ENCODE assay signal across 18 cellular contexts in genomic region chr13:91153372-91153771, GRCh38.
DNase-seq lines count a peak whose midpoint lies in the region; ATAC-seq, FAIRE-seq and TF ChIP-seq lines count a peak whose summit lies in the region.
"Had no signal": no experiment of that assay in that cellular context is flagged by ENCODE, and none has a peak within 500 bp of the region (broad histone marks: within the 10 kb centered on the region; RNA-seq: fewer than 3 reads in every experiment).

No MANE protein-coding gene starts in this region.

- H3K36me3 ChIP-seq in K562 (ENCODE audit: control insufficient read depth, insufficient read depth, low read length) (no peaks in the 10 kb centered on the region), body of pancreas (replicated peaks in 1 of 2; ENCODE audit: insufficient read depth in 1 of 2, low read depth in 2 of 2) (no peaks in the 10 kb centered on the region)

- no peak overlapping the region for H3K4me2 ChIP-seq in K562 (ENCODE audit: insufficient read depth, low read length)
- H3K4me2 ChIP-seq: KMS-11 had no signal

- TF ChIP-seq RAD21 in K562 (CRISPR knock-in tag; conservative IDR thresholded peaks at IDR 0.05 in 1 of 2, IDR thresholded peaks at IDR 0.05 in 1 of 2), result no peak

- no peak overlapping the region for H2AFZ ChIP-seq in K562 (ENCODE audit: low read depth, low read length)
- H2AFZ ChIP-seq: GM23248 had no signal

- no TSS peak for BruUV-seq in K562 (replicated peaks; lab: Mats Ljungman, UMichigan)

- TF ChIP-seq CTCF in K562 (IDR thresholded peaks at IDR 0.05 in 2 of 3, conservative IDR thresholded peaks at IDR 0.05 in 1 of 3; ENCODE audit: insufficient read depth in 2 of 3, low read depth in 1 of 3, low read length in 3 of 3), result no peak
- TF ChIP-seq CTCF in nephron (IDR thresholded peaks at IDR 0.05; ENCODE audit: unreplicated experiment in 3 of 3), result no peak
- TF ChIP-seq CTCF in type B pancreatic cell (conservative IDR thresholded peaks at IDR 0.05), result no peak
- no peak for TF ChIP-seq CTCF in body of pancreas (IDR thresholded peaks at IDR 0.05)

- H3K4me1 ChIP-seq in K562 (replicated peaks in 1 of 2; ENCODE audit: control insufficient read depth in 2 of 2, insufficient read depth in 2 of 2, low read length in 2 of 2) (no peaks in the 10 kb centered on the region), body of pancreas (peaks cover 7% of the 10 kb centered on the region)

- FAIRE-seq in K562 (lab: Jason Lieb, UNC), result no peak
- FAIRE-seq: HepG2 had no signal

- no peak for ATAC-seq in K562
- ATAC-seq in body of pancreas, result no peak
- ATAC-seq in GM18502 (IDR thresholded peaks at IDR 0.05; ENCODE audit: poor library complexity, unreplicated experiment), result no peak
- ATAC-seq: HepG2 had no signal

- H3K9me1 ChIP-seq in K562 (ENCODE audit: control insufficient read depth, insufficient read depth, low read length), result no peaks in the 10 kb centered on the region

- H3K36me3 Mint-ChIP-seq in nephron (ENCODE audit: low read depth) (peaks cover 7% of the 10 kb centered on the region), type B pancreatic cell (no peaks in the 10 kb centered on the region)

- H3K27ac Mint-ChIP-seq in nephron (peak overlapping the region; percentile 43 to 85 (median 48)), type B pancreatic cell (peak overlapping the region; percentile 77)
- H3K27ac Mint-ChIP-seq: B cell; CD4-positive, alpha-beta T cell had no signal

- H3K27me3 Mint-ChIP-seq in nephron (ENCODE audit: low read depth) (no peaks in the 10 kb centered on the region), type B pancreatic cell (no peaks in the 10 kb centered on the region)
- H3K27me3 Mint-ChIP-seq: CD4-positive, alpha-beta T cell had no signal

- DNase-seq in NCI-H146 treated with DMSO at 0.1 percent for 48 hours (lab: John Stamatoyannopoulos, UW; ENCODE audit: unreplicated experiment) (peak; percentile 36), K562 (ENCODE audit: extremely low read depth in 1 of 4, low spot score in 3 of 4) (no peak), type B pancreatic cell (ENCODE audit: extremely low spot score, unreplicated experiment) (no peak), body of pancreas (no peak), T-helper 9 cell (no peak)
- no peak for DNase-seq in activated effector memory CD4-positive, alpha-beta T cell treated with Interleukin-2 at 50 U/mL for 16 hours
- DNase-seq: Calu3; CD4-positive, alpha-beta T cell; GM23248; NCI-H1436; NCI-H2081; NCI-H510A; NCI-H774 had no signal

- H3K27me3 ChIP-seq in K562 (ENCODE audit: control insufficient read depth in 2 of 2, insufficient read depth in 2 of 2, low read length in 2 of 2) (no peaks in the 10 kb centered on the region), body of pancreas (no peaks in the 10 kb centered on the region)

- POLR2A ChIA-PET in K562 (lab: Yijun Ruan, JAX), result no interaction called here

- CTCF ChIA-PET in K562 (lab: Yijun Ruan, JAX; ENCODE audit: low intra/inter-chr PET ratio), result no interaction called here

- no peak overlapping the region for H3K27ac ChIP-seq in K562 (ENCODE audit: extremely low read depth, low read depth, low read length)
- no peak overlapping the region for H3K27ac ChIP-seq in body of pancreas
- H3K27ac ChIP-seq: GM23248, KMS-11 had no signal

- in situ Hi-C loops in K562 (cut with MboI), result no loop called here

- H3K4me3 Mint-ChIP-seq in nephron (peak overlapping the region in 2 of 3 experiments; percentile 2 to 31), type B pancreatic cell (peak overlapping the region; percentile 65)
- H3K4me3 Mint-ChIP-seq: B cell; CD4-positive, alpha-beta T cell had no signal

- H3K9me3 Mint-ChIP-seq in nephron (no peaks in the 10 kb centered on the region), type B pancreatic cell (peaks cover 3% of the 10 kb centered on the region)
- H3K9me3 Mint-ChIP-seq: CD4-positive, alpha-beta T cell had no signal

- 0 out of 2 replicates have a peak, but pooled peaks cover 2% of the 10 kb centered on the region for H3K9me3 ChIP-seq in K562 (replicated peaks; ENCODE audit: control insufficient read depth, insufficient read depth, low read depth, low read length)
- no peaks in the 10 kb centered on the region for H3K9me3 ChIP-seq in body of pancreas

- no peak for TF ChIP-seq EP300 in K562 (IDR thresholded peaks at IDR 0.05; ENCODE audit: low read length)

- no peak overlapping the region for H3K9ac ChIP-seq in K562 (ENCODE audit: insufficient read depth in 1 of 2, low read depth in 2 of 2, low read length in 2 of 2)
- H3K9ac ChIP-seq: GM23248, KMS-11 had no signal

- TF ChIP-seq POLR2A in K562 (conservative IDR thresholded peaks at IDR 0.05) (no peak), body of pancreas (IDR thresholded peaks at IDR 0.05) (no peak)

- intact Hi-C loops in K562 (cut with micrococcal nuclease), result no loop called here
- intact Hi-C loops in body of pancreas (cut with DNase I), result no loop called here

- H3K4me3 ChIP-seq in K562, result no peak overlapping the region
- no peak overlapping the region for H3K4me3 ChIP-seq in body of pancreas
- H3K4me3 ChIP-seq: GM23248 had no signal

- no peaks in the 10 kb centered on the region for H3K79me2 ChIP-seq in K562 (ENCODE audit: control insufficient read depth, insufficient read depth, low read length)

- H4K20me1 ChIP-seq in K562 (replicated peaks; ENCODE audit: control insufficient read depth, insufficient read depth, low read length), result no peaks in the 10 kb centered on the region

- H3K4me1 Mint-ChIP-seq in nephron, result peaks cover 48% of the 10 kb centered on the region
- peaks cover 51% of the 10 kb centered on the region for H3K4me1 Mint-ChIP-seq in type B pancreatic cell (ENCODE audit: unreplicated experiment)
- H3K4me1 Mint-ChIP-seq: B cell had no signal

TF ChIP-seq in K562, 482 proteins besides CTCF, POLR2A, EP300 and RAD21:
- TF ChIP-seq SFPQ (IDR thresholded peaks at IDR 0.05; ENCODE audit: low read depth, low read length), result no peak
- TF ChIP-seq SIN3A (IDR thresholded peaks at IDR 0.05; ENCODE audit: borderline replicate concordance in 2 of 2, control insufficient read depth in 1 of 2, low read depth in 2 of 2, low read length in 2 of 2), result 0 out of 4 replicates have a peak, but pooled peaks of 1 of the 2 experiments have one; percentile 26
- TF ChIP-seq, protein P1, sequence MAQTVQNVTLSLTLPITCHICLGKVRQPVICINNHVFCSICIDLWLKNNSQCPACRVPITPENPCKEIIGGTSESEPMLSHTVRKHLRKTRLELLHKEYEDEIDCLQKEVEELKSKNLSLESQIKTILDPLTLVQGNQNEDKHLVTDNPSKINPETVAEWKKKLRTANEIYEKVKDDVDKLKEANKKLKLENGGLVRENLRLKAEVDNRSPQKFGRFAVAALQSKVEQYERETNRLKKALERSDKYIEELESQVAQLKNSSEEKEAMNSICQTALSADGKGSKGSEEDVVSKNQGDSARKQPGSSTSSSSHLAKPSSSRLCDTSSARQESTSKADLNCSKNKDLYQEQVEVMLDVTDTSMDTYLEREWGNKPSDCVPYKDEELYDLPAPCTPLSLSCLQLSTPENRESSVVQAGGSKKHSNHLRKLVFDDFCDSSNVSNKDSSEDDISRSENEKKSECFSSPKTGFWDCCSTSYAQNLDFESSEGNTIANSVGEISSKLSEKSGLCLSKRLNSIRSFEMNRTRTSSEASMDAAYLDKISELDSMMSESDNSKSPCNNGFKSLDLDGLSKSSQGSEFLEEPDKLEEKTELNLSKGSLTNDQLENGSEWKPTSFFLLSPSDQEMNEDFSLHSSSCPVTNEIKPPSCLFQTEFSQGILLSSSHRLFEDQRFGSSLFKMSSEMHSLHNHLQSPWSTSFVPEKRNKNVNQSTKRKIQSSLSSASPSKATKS (CRISPR knock-in tag; IDR thresholded peaks at IDR 0.05), result 0 out of 2 replicates have a peak, but pooled peaks have one; percentile 39
